18 cellular contexts compared by ENCODE assay signal in genomic region chr22:36399473-36399780, GRCh38. TPM values are rescaled to one million over a fixed set of nuclear protein-coding genes. Genes with fewer than 3 reads are reported as not detected.
DNase-seq lines count a peak whose midpoint lies in the region; ATAC-seq and TF ChIP-seq lines count a peak whose summit lies in the region.
"Had no signal": no experiment of that assay in that cellular context is flagged by ENCODE, and none has a peak within 500 bp of the region (broad histone marks: within the 10 kb centered on the region; RNA-seq: fewer than 3 reads in every experiment).

No MANE protein-coding gene starts in this region.

- no peak for TF ChIP-seq EP300 in ovary (IDR thresholded peaks at IDR 0.05)

- DNase-seq in T-helper 2 cell treated with Interferon-gamma antibody and Interleukin-4, amounts not matched to agents 5 μg/mL and 100 μg/mL, for 36 hours (ENCODE audit: low spot score) = no peak
- DNase-seq in T-helper 2 cell (no peak), PC-3 (peak; percentile 45), NCI-H345 (lab: John Stamatoyannopoulos, UW) (no peak), ovary (no peak)
- no peak for DNase-seq in stimulated activated effector memory CD8-positive, alpha-beta T cell treated with anti-CD3 and anti-CD28 coated beads, Interleukin-12 subunit alpha, Interleukin-12 subunit beta, amount 100 ng/mL, for 72 hours (ENCODE audit: low spot score in 2 of 2)
- DNase-seq in activated naive CD4-positive, alpha-beta T cell treated with anti-CD3 and anti-CD28 coated beads, Interleukin-2, amount 50 U/mL, for 72 hours (ENCODE audit: low spot score in 2 of 2) = no peak
- DNase-seq: central memory CD4-positive, alpha-beta T cell; erythroblast; GM23248; kidney glomerular epithelial cell; NCI-H2029; NCI-H69; retina; SHP77 treated with DMSO at 0.1 percent for 48 hours; stimulated activated naive CD8-positive, alpha-beta T cell treated with anti-CD3 and anti-CD28 coated beads, Interleukin-15, Interleukin-2, amounts not matched to agents 100 U/mL and 50 U/mL, for 24 hours had no signal

- H3K4me3 Mint-ChIP-seq in T-helper 2 cell treated with Interferon-gamma antibody and Interleukin-4, amounts not matched to agents 5 μg/mL and 100 μg/mL, for 36 hours = peak overlapping the region; percentile 9
- H3K4me3 Mint-ChIP-seq in stimulated activated effector memory CD8-positive, alpha-beta T cell treated with anti-CD3 and anti-CD28 coated beads, Interleukin-12 subunit alpha, Interleukin-12 subunit beta, amount 100 ng/mL, for 72 hours = no peak overlapping the region
- H3K4me3 Mint-ChIP-seq: activated naive CD4-positive, alpha-beta T cell treated with anti-CD3 and anti-CD28 coated beads, Interleukin-2, amount 50 U/mL, for 24 hours had no signal

- no peaks in the 10 kb centered on the region for H3K27me3 Mint-ChIP-seq in T-helper 2 cell treated with Interferon-gamma antibody and Interleukin-4, amounts not matched to agents 5 μg/mL and 100 μg/mL, for 36 hours (ENCODE audit: low read depth)
- H3K27me3 Mint-ChIP-seq: activated naive CD4-positive, alpha-beta T cell treated with anti-CD3 and anti-CD28 coated beads, Interleukin-2, amount 50 U/mL, for 24 hours had no signal

- TF ChIP-seq CTCF in PC-3 (conservative IDR thresholded peaks at IDR 0.05; ENCODE audit: low read depth, low read length) (no peak), ovary (IDR thresholded peaks at IDR 0.05) (no peak)

- no peak overlapping the region for H2AFZ ChIP-seq in PC-3 (ENCODE audit: low read length)
- H2AFZ ChIP-seq: GM23248 had no signal

- 81 to 92% (median 81%) methylated on average over 3 of the region's 3 CpGs for whole genome bisulfite sequencing in ovary, 3 donors

- BruUV-seq in PC-3 (replicated peaks; lab: Mats Ljungman, UMichigan) = no TSS peak

- TF ChIP-seq POLR2A in ovary (IDR thresholded peaks at IDR 0.05) = no peak

- intact Hi-C loops in PC-3 (cut with micrococcal nuclease) = no loop called here
- intact Hi-C loops in ovary (cut with DNase I) = no loop called here

- H3K27ac ChIP-seq in PC-3 (ENCODE audit: low read length) (peak overlapping the region; percentile 39; the same call in 1 of the 2 replicates), duodenal mucosa (ENCODE audit: low read depth, low read length) (no peak overlapping the region), ovary (no peak overlapping the region)

- no peaks in the 10 kb centered on the region for H3F3A ChIP-seq in PC-3 (ENCODE audit: low read length, unreplicated experiment)

- no peaks in the 10 kb centered on the region for H3K9me2 ChIP-seq in PC-3 (replicated peaks; ENCODE audit: low read length)

- H3K4me3 ChIP-seq in PC-3 (ENCODE audit: low read length) (no peak overlapping the region), duodenal mucosa (ENCODE audit: low read depth in 1 of 2, low read length in 2 of 2) (peak overlapping the region; percentile 2 to 7), ovary (no peak overlapping the region)
- H3K4me3 ChIP-seq: GM23248 had no signal

- POLR2A ChIA-PET in PC-3 (lab: Charles Lee; ENCODE audit: unreplicated experiment) = no interaction called here

- H3K27me3 ChIP-seq in PC-3 (ENCODE audit: low read length) (no peaks in the 10 kb centered on the region), duodenal mucosa (ENCODE audit: control insufficient read depth in 1 of 2, insufficient read depth in 2 of 2, low read length in 2 of 2) (no peaks in the 10 kb centered on the region), ovary (no peaks in the 10 kb centered on the region)

- H3K36me3 ChIP-seq in PC-3 (ENCODE audit: low read depth, low read length) = no peaks in the 10 kb centered on the region
- H3K36me3 ChIP-seq in duodenal mucosa (ENCODE audit: control insufficient read depth in 1 of 2, insufficient read depth in 2 of 2, low read length in 2 of 2) = no peaks in the 10 kb centered on the region
- H3K36me3 ChIP-seq in ovary = no peaks in the 10 kb centered on the region

- H4K20me1 ChIP-seq in PC-3 (ENCODE audit: low read length) = no peaks in the 10 kb centered on the region

- no peaks in the 10 kb centered on the region for H3K9me3 ChIP-seq in PC-3 (ENCODE audit: low read length)
- no peaks in the 10 kb centered on the region for H3K9me3 ChIP-seq in duodenal mucosa (ENCODE audit: control insufficient read depth in 1 of 2, low read length in 2 of 2)
- H3K9me3 ChIP-seq in ovary = no peaks in the 10 kb centered on the region

- CTCF ChIA-PET in PC-3 (lab: Charles Lee) = no interaction called here

- H3K9ac ChIP-seq in PC-3 (ENCODE audit: low read length) (no peak overlapping the region), duodenal mucosa (ENCODE audit: low read depth in 1 of 2, low read length in 2 of 2) (no peak overlapping the region)

- H3K4me1 ChIP-seq in PC-3 (ENCODE audit: insufficient read depth, low read length) (peaks cover 40% of the 10 kb centered on the region), duodenal mucosa (ENCODE audit: control insufficient read depth in 1 of 2, insufficient read depth in 2 of 2, low read length in 2 of 2) (peaks cover 12 to 13% of the 10 kb centered on the region in 2 donors), ovary (ENCODE audit: insufficient read depth) (no peaks in the 10 kb centered on the region)

- no peaks in the 10 kb centered on the region for H3K79me2 ChIP-seq in PC-3 (ENCODE audit: low read length)

- peak overlapping the region; percentile 46 for H3K4me2 ChIP-seq in PC-3 (ENCODE audit: low read length)

- no peaks in the 10 kb centered on the region for H3K9me3 Mint-ChIP-seq in T-helper 2 cell treated with Interferon-gamma antibody and Interleukin-4, amounts not matched to agents 5 μg/mL and 100 μg/mL, for 36 hours
- no peaks in the 10 kb centered on the region for H3K9me3 Mint-ChIP-seq in stimulated activated effector memory CD8-positive, alpha-beta T cell treated with anti-CD3 and anti-CD28 coated beads, Interleukin-12 subunit alpha, Interleukin-12 subunit beta, amount 100 ng/mL, for 72 hours
- H3K9me3 Mint-ChIP-seq in activated naive CD4-positive, alpha-beta T cell treated with anti-CD3 and anti-CD28 coated beads, Interleukin-2, amount 50 U/mL, for 72 hours = no peaks in the 10 kb centered on the region
- H3K9me3 Mint-ChIP-seq: activated naive CD4-positive, alpha-beta T cell treated with anti-CD3 and anti-CD28 coated beads, Interleukin-2, amount 50 U/mL, for 24 hours had no signal

- peak overlapping the region; percentile 45 for H3K27ac Mint-ChIP-seq in T-helper 2 cell treated with Interferon-gamma antibody and Interleukin-4, amounts not matched to agents 5 μg/mL and 100 μg/mL, for 36 hours
- peak overlapping the region; percentile 45 for H3K27ac Mint-ChIP-seq in stimulated activated effector memory CD8-positive, alpha-beta T cell treated with anti-CD3 and anti-CD28 coated beads, Interleukin-12 subunit alpha, Interleukin-12 subunit beta, amount 100 ng/mL, for 72 hours
- no peak overlapping the region for H3K27ac Mint-ChIP-seq in activated naive CD4-positive, alpha-beta T cell treated with anti-CD3 and anti-CD28 coated beads, Interleukin-2, amount 50 U/mL, for 72 hours
- H3K27ac Mint-ChIP-seq: activated naive CD4-positive, alpha-beta T cell treated with anti-CD3 and anti-CD28 coated beads, Interleukin-2, amount 50 U/mL, for 24 hours had no signal

- H3K4me1 Mint-ChIP-seq in T-helper 2 cell treated with Interferon-gamma antibody and Interleukin-4, amounts not matched to agents 5 μg/mL and 100 μg/mL, for 36 hours (ENCODE audit: low read depth) = peaks cover 24% of the 10 kb centered on the region
- H3K4me1 Mint-ChIP-seq in stimulated activated effector memory CD8-positive, alpha-beta T cell treated with anti-CD3 and anti-CD28 coated beads, Interleukin-12 subunit alpha, Interleukin-12 subunit beta, amount 100 ng/mL, for 72 hours = peaks cover 30% of the 10 kb centered on the region

- peak; percentile 27 for ATAC-seq in PC-3
- ATAC-seq in stimulated activated effector memory CD8-positive, alpha-beta T cell treated with anti-CD3 and anti-CD28 coated beads, Interleukin-12 subunit alpha, Interleukin-12 subunit beta, amount 100 ng/mL, for 72 hours = no peak
- ATAC-seq in activated naive CD4-positive, alpha-beta T cell treated with anti-CD3 and anti-CD28 coated beads, Interleukin-2, amount 50 U/mL, for 72 hours = no peak
- ATAC-seq: stimulated activated naive CD8-positive, alpha-beta T cell treated with anti-CD3 and anti-CD28 coated beads, Interleukin-15, Interleukin-2, amounts not matched to agents 100 U/mL and 50 U/mL, for 24 hours had no signal

- peaks cover 3% of the 10 kb centered on the region for H3K36me3 Mint-ChIP-seq in T-helper 2 cell treated with Interferon-gamma antibody and Interleukin-4, amounts not matched to agents 5 μg/mL and 100 μg/mL, for 36 hours (ENCODE audit: low read depth)
- H3K36me3 Mint-ChIP-seq in stimulated activated effector memory CD8-positive, alpha-beta T cell treated with anti-CD3 and anti-CD28 coated beads, Interleukin-12 subunit alpha, Interleukin-12 subunit beta, amount 100 ng/mL, for 72 hours = no peaks in the 10 kb centered on the region
- no peaks in the 10 kb centered on the region for H3K36me3 Mint-ChIP-seq in activated naive CD4-positive, alpha-beta T cell treated with anti-CD3 and anti-CD28 coated beads, Interleukin-2, amount 50 U/mL, for 72 hours
- H3K36me3 Mint-ChIP-seq: activated naive CD4-positive, alpha-beta T cell treated with anti-CD3 and anti-CD28 coated beads, Interleukin-2, amount 50 U/mL, for 24 hours had no signal

RNA-seq across cellular contexts. Expression of gene MYH9, which starts 11.7 kb away (rescaled TPM):
- total RNA-seq in PC-3 (2014; rRNA removed) (357 and 546 TPM in 2 replicates), ovary (100 to 1,000 TPM; 128 to 452 (median 348) TPM)
- polyA plus RNA-seq in ovary = 100 to 1,000 TPM; 196 to 530 TPM
- 100 to 1,000 TPM; 521 to 691 TPM for total RNA-seq in activated naive CD4-positive, alpha-beta T cell treated with anti-CD3 and anti-CD28 coated beads, Interleukin-2, amount 50 U/mL, for 72 hours

Comparison
In these comparisons a context has a peak if more than half of its experiments do, and no peak if none do; other contexts are left out.
1. H3K27ac Mint-ChIP-seq: peak in T-helper 2 cell treated with Interferon-gamma antibody and Interleukin-4, amounts not matched to agents 5 μg/mL and 100 μg/mL, for 36 hours (single experiment) and stimulated activated effector memory CD8-positive, alpha-beta T cell treated with anti-CD3 and anti-CD28 coated beads, Interleukin-12 subunit alpha, Interleukin-12 subunit beta, amount 100 ng/mL, for 72 hours (single experiment); none in activated naive CD4-positive, alpha-beta T cell treated with anti-CD3 and anti-CD28 coated beads, Interleukin-2, amount 50 U/mL, for 72 hours (0 of 2).
2. H3K4me3 ChIP-seq: peak in duodenal mucosa (2 of 2); none in PC-3 (single experiment) and ovary (single experiment).